In genomic region chr14:74637184-74637562, GRCh38 we compare ENCODE assay signal across 26 cellular contexts. TPM values are rescaled to one million over a fixed set of nuclear protein-coding genes. Genes with fewer than 3 reads are reported as not detected.
A peak's percentile ranks its signal among the peaks of the same experiment; 100 is the strongest.
DNase-seq lines count a peak whose midpoint lies in the region; ATAC-seq and TF ChIP-seq lines count a peak whose summit lies in the region.
"Had no signal": no experiment of that assay in that cellular context is flagged by ENCODE, and none has a peak within 500 bp of the region (broad histone marks: within the 10 kb centered on the region; RNA-seq: fewer than 3 reads in every experiment).

No MANE protein-coding gene starts in this region.

- H2BK12ac ChIP-seq in mesenchymal stem cell (ENCODE audit: low read length in 2 of 2): peak overlapping the region; percentile 23 to 59

- peaks cover 21% of the 10 kb centered on the region for H3K4me1 ChIP-seq in mesenchymal stem cell (ENCODE audit: control insufficient read depth, insufficient read depth, low read depth, low read length)
- peaks cover 21% of the 10 kb centered on the region for H3K4me1 ChIP-seq in smooth muscle cell (ENCODE audit: low read depth)
- H3K4me1 ChIP-seq in gastroesophageal sphincter: peaks cover 0 to 23% (median 7%) of the 10 kb centered on the region in 3 donors
- H3K4me1 ChIP-seq: parathyroid adenoma had no signal

- WGBS in mesenchymal stem cell: 29% methylated on average over 3 of the region's 3 CpGs
- WGBS in smooth muscle cell (ENCODE audit: low lambda C conversion rate): 54% methylated on average over 3 of the region's 3 CpGs
- 83% methylated on average over 1 of the region's 3 CpGs; no CpG with 5 or more reads in 1 of the 2 donors for WGBS in gastroesophageal sphincter (ENCODE audit: low coverage in 1 of 2), 2 donors

- H3K27ac ChIP-seq in SK-N-MC (0 out of 2 replicates have a peak overlapping the region, but pooled peaks have one; percentile 31), mesenchymal stem cell (ENCODE audit: low read length, poor library complexity, severe bottlenecking) (no peak overlapping the region), smooth muscle cell (ENCODE audit: low read depth) (peak overlapping the region; percentile 52), gastroesophageal sphincter (no peak overlapping the region)
- H3K27ac ChIP-seq: HL-60, parathyroid adenoma, stomach had no signal

- H3F3A ChIP-seq in smooth muscle cell (ENCODE audit: low read depth): no peaks in the 10 kb centered on the region

- no peaks in the 10 kb centered on the region for H3K79me2 ChIP-seq in smooth muscle cell (ENCODE audit: low read depth)
- H3K79me2 ChIP-seq: parathyroid adenoma had no signal

- peak overlapping the region; percentile 57 for H4K8ac ChIP-seq in mesenchymal stem cell (ENCODE audit: low read length)

- H3K4ac ChIP-seq in mesenchymal stem cell (ENCODE audit: low read depth in 1 of 2, low read length in 2 of 2): peak overlapping the region in 1 of 2 experiments; percentile 7

- no peaks in the 10 kb centered on the region for H3K36me3 ChIP-seq in SK-N-MC (ENCODE audit: insufficient read depth, low read length)
- H3K36me3 ChIP-seq in mesenchymal stem cell (ENCODE audit: control insufficient read depth in 1 of 2, insufficient read depth in 2 of 2, low read depth in 1 of 2, low read length in 2 of 2): no peaks in the 10 kb centered on the region
- H3K36me3 ChIP-seq in smooth muscle cell (ENCODE audit: low read depth): no peaks in the 10 kb centered on the region
- H3K36me3 ChIP-seq in gastroesophageal sphincter: no peaks in the 10 kb centered on the region
- H3K36me3 ChIP-seq: stomach had no signal

- peak overlapping the region; percentile 18 for H2AK5ac ChIP-seq in mesenchymal stem cell (ENCODE audit: low read length, severe bottlenecking)

- H3K9ac ChIP-seq in SK-N-MC (ENCODE audit: insufficient read length) (no peak overlapping the region), mesenchymal stem cell (ENCODE audit: low read length) (no peak overlapping the region), smooth muscle cell (ENCODE audit: low read depth) (no peak overlapping the region)
- H3K9ac ChIP-seq: parathyroid adenoma, SK-N-SH had no signal

- DNase-seq in NCI-H2227 (lab: John Stamatoyannopoulos, UW; ENCODE audit: unreplicated experiment) (peak; percentile 44), NCI-H2227 treated with DMSO at 0.1 percent for 48 hours (lab: John Stamatoyannopoulos, UW) (no peak), SK-N-MC (ENCODE audit: low read depth, low spot score) (no peak), mesenchymal stem cell (no peak), smooth muscle cell (lab: John Stamatoyannopoulos, UW; ENCODE audit: unreplicated experiment) (no peak), COLO668 (lab: John Stamatoyannopoulos, UW; ENCODE audit: unreplicated experiment) (no peak)
- DNase-seq in activated CD4-positive, alpha-beta T cell treated with anti-CD3 and anti-CD28 coated beads, Interleukin-2, amount 50 U/mL, for 1 hour: no peak
- DNase-seq: activated CD4-positive, alpha-beta T cell treated with anti-CD3 and anti-CD28 coated beads, Interleukin-2, amount 50 U/mL, for 4 hours; activated CD8-positive, alpha-beta memory T cell treated with anti-CD3 and anti-CD28 coated beads, Interleukin-2, amount 10 ng/mL, durations not matched to agents 7 days and 5 days; activated gamma-delta T cell; activated naive CD8-positive, alpha-beta T cell treated with anti-CD3 and anti-CD28 coated beads for 36 hours; activated T-cell treated with anti-CD3 and anti-CD28 coated beads, Interleukin-2, amount 50 U/mL, for 4 hours; anterior cingulate cortex; caudate nucleus; CD4-positive, CD25-positive, alpha-beta regulatory T cell; cortex of kidney; foreskin fibroblast; mucosa of descending colon; natural killer cell; NCI-H446 treated with DMSO at 0.1 percent for 48 hours; PC-3; SK-N-SH; stomach had no signal

- no peaks in the 10 kb centered on the region for H4K20me1 ChIP-seq in smooth muscle cell (ENCODE audit: low read depth)

- peak overlapping the region; percentile 64 for H4K91ac ChIP-seq in mesenchymal stem cell (ENCODE audit: low read length)

- H3K4me2 ChIP-seq in mesenchymal stem cell (ENCODE audit: low read length, poor library complexity, severe bottlenecking) (no peak overlapping the region), smooth muscle cell (peak overlapping the region; percentile 33)
- H3K4me2 ChIP-seq: SK-N-SH had no signal

- peak overlapping the region; percentile 78 for H2BK15ac ChIP-seq in mesenchymal stem cell (ENCODE audit: low read depth, poor library complexity, severe bottlenecking)

- H2BK120ac ChIP-seq in mesenchymal stem cell (ENCODE audit: low read depth, low read length): no peak overlapping the region

- no peak for TF ChIP-seq CTCF in smooth muscle cell (IDR thresholded peaks at IDR 0.05; ENCODE audit: borderline replicate concordance, insufficient read depth, poor library complexity, severe bottlenecking)
- no peak for TF ChIP-seq CTCF in gastroesophageal sphincter (IDR thresholded peaks at IDR 0.05)

- no peak overlapping the region for H2BK5ac ChIP-seq in mesenchymal stem cell (ENCODE audit: low read depth, low read length, poor library complexity, severe bottlenecking)

- H3K27me3 ChIP-seq in mesenchymal stem cell (ENCODE audit: control insufficient read depth in 1 of 2, insufficient read depth in 1 of 2, low read length in 2 of 2): peaks cover 0 to 10% of the 10 kb centered on the region in 2 experiments
- H3K27me3 ChIP-seq in smooth muscle cell (ENCODE audit: low read depth): no peaks in the 10 kb centered on the region
- peaks cover 29% of the 10 kb centered on the region for H3K27me3 ChIP-seq in gastroesophageal sphincter

- no peak for ATAC-seq in gastroesophageal sphincter
- ATAC-seq: activated CD8-positive, alpha-beta memory T cell treated with anti-CD3 and anti-CD28 coated beads, Interleukin-2, amount 10 ng/mL, durations not matched to agents 7 days and 5 days; activated T-cell treated with anti-CD3 and anti-CD28 coated beads, Interleukin-2, amount 50 U/mL, for 4 hours; mucosa of descending colon; PC-3 had no signal

- peak overlapping the region; percentile 71 to 75 for H3K18ac ChIP-seq in mesenchymal stem cell (ENCODE audit: low read depth in 1 of 2, low read length in 2 of 2)

- no peaks in the 10 kb centered on the region for H3K79me1 ChIP-seq in mesenchymal stem cell (replicated peaks; ENCODE audit: low read length, poor library complexity, severe bottlenecking)

- H2AFZ ChIP-seq in mesenchymal stem cell (ENCODE audit: low read depth, low read length) (no peak overlapping the region), smooth muscle cell (ENCODE audit: low read depth) (no peak overlapping the region)
- H2AFZ ChIP-seq: parathyroid adenoma had no signal

- peak overlapping the region in 1 of 2 experiments; percentile 43 for H3K14ac ChIP-seq in mesenchymal stem cell (ENCODE audit: low read length in 2 of 2)

- TF ChIP-seq POLR2A in gastroesophageal sphincter (IDR thresholded peaks at IDR 0.05): no peak

- no peak for TF ChIP-seq EP300 in gastroesophageal sphincter (IDR thresholded peaks at IDR 0.05)

- H3K9me3 ChIP-seq in SK-N-MC (ENCODE audit: low read depth, low read length): no peaks in the 10 kb centered on the region
- H3K9me3 ChIP-seq in mesenchymal stem cell (ENCODE audit: control insufficient read depth, low read length): no peaks in the 10 kb centered on the region
- H3K9me3 ChIP-seq in smooth muscle cell (replicated peaks; ENCODE audit: low read depth): no peaks in the 10 kb centered on the region
- no peaks in the 10 kb centered on the region for H3K9me3 ChIP-seq in gastroesophageal sphincter
- H3K9me3 ChIP-seq: mucosa of descending colon, SK-N-SH, stomach had no signal

- H3K23ac ChIP-seq in mesenchymal stem cell (ENCODE audit: low read length in 2 of 2): peak overlapping the region; percentile 5 to 61

- H3K4me3 ChIP-seq in SK-N-MC (peak overlapping the region; percentile 43), mesenchymal stem cell (ENCODE audit: insufficient read depth in 1 of 2, low read depth in 1 of 2, low read length in 2 of 2) (no peak overlapping the region), smooth muscle cell (no peak overlapping the region), gastroesophageal sphincter (no peak overlapping the region)
- H3K4me3 ChIP-seq: mucosa of descending colon, stomach had no signal

RNA-seq across cellular contexts. Expression of gene LTBP2, which starts 25.1 kb away (rescaled TPM):
- 16.6 TPM for polyA plus RNA-seq in mesenchymal stem cell (2013, experiment 1 of 2)
- polyA plus RNA-seq in mesenchymal stem cell (2013, experiment 2 of 2): 16.0 TPM
- total RNA-seq in smooth muscle cell (103 and 108 TPM in 2 replicates), gastroesophageal sphincter (100 to 1,000 TPM in 1 of 4 donors, 10 to 100 TPM in 3; 45.9 to 158 (median 88.4) TPM)
- polyA plus RNA-seq in smooth muscle cell: 74.2 and 90.1 TPM in 2 replicates

Comparison
In these comparisons a context has a peak if more than half of its experiments do, and no peak if none do; other contexts are left out.
1. H3K27ac ChIP-seq: peak in SK-N-MC (single experiment) and smooth muscle cell (single experiment); none in mesenchymal stem cell (single experiment) and gastroesophageal sphincter (0 of 4).